11 cellular contexts compared by ENCODE assay signal in genomic region chr5:151023047-151023615, GRCh38. TPM values are rescaled to one million over a fixed set of nuclear protein-coding genes. Genes with fewer than 3 reads are reported as not detected.
DNase-seq lines count a peak whose midpoint lies in the region; ATAC-seq, FAIRE-seq and TF ChIP-seq lines count a peak whose summit lies in the region.
"Had no signal": no experiment of that assay in that cellular context is flagged by ENCODE, and none has a peak within 500 bp of the region (broad histone marks: within the 10 kb centered on the region; RNA-seq: fewer than 3 reads in every experiment).

No MANE protein-coding gene starts in this region.

- ATAC-seq in stimulated activated naive B cell treated with anti-CD40 and anti-IgM and Interleukin-4, amounts not matched to agents 10 μg/mL and 1 μg/mL and 100 μg/mL, for 72 hours (replicated peaks), result no peak
- ATAC-seq in GM19324 (IDR thresholded peaks at IDR 0.05; ENCODE audit: low FRiP score, unreplicated experiment) (no peak), HG02973 (IDR thresholded peaks at IDR 0.05; ENCODE audit: unreplicated experiment) (no peak)

- H3K9me3 ChIP-seq in keratinocyte (ENCODE audit: control insufficient read depth, low read depth, low read length), result no peaks in the 10 kb centered on the region

- DNase-seq in H4 (ENCODE audit: low spot score), result peak; percentile 55
- DNase-seq in keratinocyte (ENCODE audit: low read depth, low spot score), result no peak
- DNase-seq in stimulated activated naive B cell treated with anti-CD40 and anti-IgM and Interleukin-4, amounts not matched to agents 10 μg/mL and 1 μg/mL and 100 μg/mL, for 72 hours, result no peak
- no peak for DNase-seq in NCI-H1930 (lab: John Stamatoyannopoulos, UW)
- no peak for DNase-seq in DMS 273 treated with DMSO at 0.1 percent for 48 hours (lab: John Stamatoyannopoulos, UW)
- DNase-seq: activated naive CD8-positive, alpha-beta T cell treated with anti-CD3 and anti-CD28 coated beads for 36 hours; CD4-positive, alpha-beta T cell; NCI-H1092 had no signal

- no peaks in the 10 kb centered on the region for H3K79me2 ChIP-seq in keratinocyte (ENCODE audit: control insufficient read depth, insufficient read depth, low read length)

- no peaks in the 10 kb centered on the region for H4K20me1 ChIP-seq in keratinocyte (ENCODE audit: control insufficient read depth, extremely low read depth, insufficient read depth, low read length)

- H3K27me3 Mint-ChIP-seq in stimulated activated naive B cell treated with anti-CD40 and anti-IgM and Interleukin-4, amounts not matched to agents 10 μg/mL and 1 μg/mL and 100 μg/mL, for 72 hours, result no peaks in the 10 kb centered on the region
- H3K27me3 Mint-ChIP-seq: CD4-positive, alpha-beta T cell had no signal

- no peaks in the 10 kb centered on the region for H3K27me3 ChIP-seq in keratinocyte (ENCODE audit: control insufficient read depth, extremely low read depth, insufficient read depth, low read length)

- peak overlapping the region; percentile 73 for H3K4me2 ChIP-seq in keratinocyte (ENCODE audit: control insufficient read depth, extremely low read depth, insufficient read depth, low read depth, low read length)

- H3K9ac ChIP-seq in keratinocyte (ENCODE audit: control insufficient read depth, extremely low read depth, insufficient read depth, low read length), result peak overlapping the region; percentile 69

- peak overlapping the region; percentile 19 to 30 for H3K4me3 Mint-ChIP-seq in stimulated activated naive B cell treated with anti-CD40 and anti-IgM and Interleukin-4, amounts not matched to agents 10 μg/mL and 1 μg/mL and 100 μg/mL, for 72 hours
- H3K4me3 Mint-ChIP-seq: activated naive CD8-positive, alpha-beta T cell treated with anti-CD3 and anti-CD28 coated beads for 36 hours; CD4-positive, alpha-beta T cell had no signal

- H3K4me1 ChIP-seq in keratinocyte (ENCODE audit: control insufficient read depth, extremely low read depth, insufficient read depth, low read length), result peaks cover 39% of the 10 kb centered on the region

- H3K36me3 Mint-ChIP-seq in stimulated activated naive B cell treated with anti-CD40 and anti-IgM and Interleukin-4, amounts not matched to agents 10 μg/mL and 1 μg/mL and 100 μg/mL, for 72 hours, result peaks cover 48 to 61% of the 10 kb centered on the region in 2 donors

- peak overlapping the region; percentile 21 for H2AFZ ChIP-seq in keratinocyte (ENCODE audit: control insufficient read depth, low read length)

- H3K9me1 ChIP-seq in keratinocyte (ENCODE audit: control insufficient read depth, extremely low read depth, insufficient read depth, low read length), result no peaks in the 10 kb centered on the region

- H3K9me3 Mint-ChIP-seq in stimulated activated naive B cell treated with anti-CD40 and anti-IgM and Interleukin-4, amounts not matched to agents 10 μg/mL and 1 μg/mL and 100 μg/mL, for 72 hours, result no peaks in the 10 kb centered on the region
- H3K9me3 Mint-ChIP-seq: activated naive CD8-positive, alpha-beta T cell treated with anti-CD3 and anti-CD28 coated beads for 36 hours; CD4-positive, alpha-beta T cell had no signal

- H3K4me3 ChIP-seq in keratinocyte (ENCODE audit: control insufficient read depth in 2 of 3, extremely low read depth in 1 of 3, insufficient read depth in 2 of 3, low read depth in 1 of 3, low read length in 3 of 3), result peak overlapping the region in 2 of 3 experiments; percentile 35 to 43

- H3K36me3 ChIP-seq in keratinocyte (ENCODE audit: control insufficient read depth in 2 of 2, extremely low read depth in 1 of 2, insufficient read depth in 2 of 2, low read length in 2 of 2), result peaks cover 11 to 15% of the 10 kb centered on the region in 2 experiments

- peaks cover 46 to 77% of the 10 kb centered on the region in 2 donors for H3K4me1 Mint-ChIP-seq in stimulated activated naive B cell treated with anti-CD40 and anti-IgM and Interleukin-4, amounts not matched to agents 10 μg/mL and 1 μg/mL and 100 μg/mL, for 72 hours

- no peak for TF ChIP-seq CTCF in keratinocyte (optimal IDR thresholded peaks at IDR 0.05 in 1 of 3, IDR thresholded peaks at IDR 0.05 in 1 of 3, conservative IDR thresholded peaks at IDR 0.05 in 1 of 3; ENCODE audit: extremely low read depth in 1 of 3, insufficient read depth in 2 of 3, low read length in 3 of 3)

- H3K27ac ChIP-seq in cingulate gyrus (ENCODE audit: low read depth, low read length), result peak overlapping the region; percentile 41
- peak overlapping the region; percentile 94 for H3K27ac ChIP-seq in keratinocyte (ENCODE audit: control insufficient read depth, insufficient read depth, low read length)

- peak; percentile 60 for FAIRE-seq in keratinocyte (lab: Jason Lieb, UNC)

- H3K27ac Mint-ChIP-seq in stimulated activated naive B cell treated with anti-CD40 and anti-IgM and Interleukin-4, amounts not matched to agents 10 μg/mL and 1 μg/mL and 100 μg/mL, for 72 hours, result peak overlapping the region; percentile 83
- H3K27ac Mint-ChIP-seq: activated naive CD8-positive, alpha-beta T cell treated with anti-CD3 and anti-CD28 coated beads for 36 hours; CD4-positive, alpha-beta T cell had no signal

- dilution Hi-C loops in keratinocyte (cut with MboI; ENCODE audit: extremely low pct_ligation_motif_present, low sequenced_read_pairs), result no loop called here

RNA-seq across cellular contexts. Expression of gene GPX3, which starts 2.7 kb away (rescaled TPM):
- 338 and 380 TPM in 2 replicates for total RNA-seq in H4 (2014; rRNA removed; shearing (Covaris generic))
- polyA plus RNA-seq in keratinocyte, result 116 to 139 TPM (median 120 TPM) in 3 replicates
- polyA plus RNA-seq in keratinocyte (2011; ENCODE audit: low read depth), result 13.2 TPM
- polyA plus RNA-seq in keratinocyte (2011; cell fraction: cytosol; rRNA removed), result 136 and 153 TPM in 2 replicates
- 50.9 and 59.3 TPM in 2 replicates for polyA plus RNA-seq in keratinocyte (2011; cell fraction: nucleus; rRNA removed)
- 55.1 and 80.1 TPM in 2 replicates for polyA plus RNA-seq in keratinocyte (2012; ENCODE audit: low replicate concordance)
- 81.1 to 249 TPM (median 142 TPM) in 3 replicates for polyA minus RNA-seq in keratinocyte
- polyA minus RNA-seq in keratinocyte (2011; cell fraction: cytosol; rRNA and poly(A)+ RNA removed), result 69.8 TPM
- polyA minus RNA-seq in keratinocyte (2011; cell fraction: nucleus; rRNA and poly(A)+ RNA removed), result 22.4 and 33.4 TPM in 2 replicates
- total RNA-seq: activated naive CD8-positive, alpha-beta T cell treated with anti-CD3 and anti-CD28 coated beads for 36 hours had no signal

RNA-seq across cellular contexts. Expression of gene TNIP1, which starts 57.7 kb away (rescaled TPM):
- 38.7 and 41.9 TPM in 2 replicates for total RNA-seq in H4 (2014; rRNA removed; shearing (Covaris generic))
- 43.4 to 98.3 TPM (median 47.9 TPM) in 3 replicates for polyA plus RNA-seq in keratinocyte
- polyA plus RNA-seq in keratinocyte (2011; ENCODE audit: low read depth), result 188 TPM
- 71.4 and 109 TPM in 2 replicates for polyA plus RNA-seq in keratinocyte (2011; cell fraction: cytosol; rRNA removed)
- polyA plus RNA-seq in keratinocyte (2011; cell fraction: nucleus; rRNA removed), result 67.6 and 70.0 TPM in 2 replicates
- polyA plus RNA-seq in keratinocyte (2012; ENCODE audit: low replicate concordance), result 63.7 and 120 TPM in 2 replicates
- 82.8 to 116 TPM (median 88.8 TPM) in 3 replicates for polyA minus RNA-seq in keratinocyte
- polyA minus RNA-seq in keratinocyte (2011; cell fraction: cytosol; rRNA and poly(A)+ RNA removed), result 146 TPM
- polyA minus RNA-seq in keratinocyte (2011; cell fraction: nucleus; rRNA and poly(A)+ RNA removed), result 54.0 and 61.1 TPM in 2 replicates
